ENCODE assay signal across 8 cellular contexts in genomic region chr3:141360888-141361598, GRCh38. TPM values are rescaled to one million over a fixed set of nuclear protein-coding genes. Genes with fewer than 3 reads are reported as not detected.
DNase-seq lines count a peak whose midpoint lies in the region; ATAC-seq, FAIRE-seq and TF ChIP-seq lines count a peak whose summit lies in the region.

No MANE protein-coding gene starts in this region.

- H3K27me3 ChIP-seq in ovary = no peaks in the 10 kb centered on the region

- DNase-seq in activated CD8-positive, alpha-beta memory T cell treated with anti-CD3 and anti-CD28 coated beads, Interleukin-2, amount 10 ng/mL, durations not matched to agents 7 days and 5 days = no peak
- no peak for DNase-seq in activated CD8-positive, alpha-beta memory T cell treated with anti-CD3 and anti-CD28 coated beads, Interleukin-2, amount 50 U/mL, for 48 hours
- DNase-seq in HEK293T (ENCODE audit: extremely low spot score) (peak; percentile 69), NCI-H2081 (lab: John Stamatoyannopoulos, UW) (peak; percentile 65 to 74), frontal cortex (ENCODE audit: low spot score in 2 of 2) (peak; percentile 46 to 66), ovary (peak in 1 of 5 donors; percentile 31)

- H3K27me3 Mint-ChIP-seq in activated CD8-positive, alpha-beta memory T cell treated with anti-CD3 and anti-CD28 coated beads, Interleukin-2, amount 10 ng/mL, durations not matched to agents 7 days and 5 days = peaks cover 3% of the 10 kb centered on the region

- peak overlapping the region; percentile 75 for H3K27ac Mint-ChIP-seq in activated CD8-positive, alpha-beta memory T cell treated with anti-CD3 and anti-CD28 coated beads, Interleukin-2, amount 10 ng/mL, durations not matched to agents 7 days and 5 days

- no peaks in the 10 kb centered on the region for H3K36me3 ChIP-seq in ovary

- no peak for TF ChIP-seq EP300 in ovary (IDR thresholded peaks at IDR 0.05)

- no peak for TF ChIP-seq POLR2A in ovary (IDR thresholded peaks at IDR 0.05)
- no peak for TF ChIP-seq POLR2A in GM18505 (IDR thresholded peaks at IDR 0.05; ENCODE audit: borderline replicate concordance, extremely low read depth, insufficient read depth, insufficient read length)

- TF ChIP-seq CTCF in WI38 (IDR thresholded peaks at IDR 0.05; ENCODE audit: low read depth, low read length) = peak; percentile 66
- peak; percentile 62 to 85 (median 80) for TF ChIP-seq CTCF in ovary (IDR thresholded peaks at IDR 0.05)

- peaks cover 4% of the 10 kb centered on the region for H3K36me3 Mint-ChIP-seq in activated CD8-positive, alpha-beta memory T cell treated with anti-CD3 and anti-CD28 coated beads, Interleukin-2, amount 10 ng/mL, durations not matched to agents 7 days and 5 days

- no peak for FAIRE-seq in frontal cortex (lab: Jason Lieb, UNC)

- peak overlapping the region; percentile 20; the same call in 1 of the 2 replicates for H3K4me3 ChIP-seq in WI38 (ENCODE audit: low read depth, low read length)
- H3K4me3 ChIP-seq in ovary = no peak overlapping the region

- intact Hi-C loops in ovary (cut with DNase I) = loop anchor here in 2 of 4 donors (2.0 to 5.0 kb wide), 2 partner anchors 91 to 198 kb away; no protein-coding TSS in a partner anchor

- WGBS in ovary, 3 donors = 14 to 20% (median 15%) methylated on average over 6 of the region's 6 CpGs

- peaks cover 2% of the 10 kb centered on the region for H3K9me3 Mint-ChIP-seq in activated CD8-positive, alpha-beta memory T cell treated with anti-CD3 and anti-CD28 coated beads, Interleukin-2, amount 10 ng/mL, durations not matched to agents 7 days and 5 days (ENCODE audit: low read depth)

- H3K4me1 Mint-ChIP-seq in activated CD8-positive, alpha-beta memory T cell treated with anti-CD3 and anti-CD28 coated beads, Interleukin-2, amount 10 ng/mL, durations not matched to agents 7 days and 5 days = peaks cover 11% of the 10 kb centered on the region

- ATAC-seq in activated CD8-positive, alpha-beta memory T cell treated with anti-CD3 and anti-CD28 coated beads, Interleukin-2, amount 10 ng/mL, durations not matched to agents 7 days and 5 days = peak; percentile 84
- ATAC-seq in GM18505 (IDR thresholded peaks at IDR 0.05; ENCODE audit: unreplicated experiment) = no peak

- CTCF ChIA-PET in activated CD8-positive, alpha-beta memory T cell treated with anti-CD3 and anti-CD28 coated beads, Interleukin-2, amount 10 ng/mL, durations not matched to agents 7 days and 5 days (lab: Charles Lee) = interaction anchor here (0.6 to 5.5 kb wide), 52 partner anchors 9 to 223 kb away, joined by 3 to 140 read pairs (median 5); partner anchors contain the start of gene PXYLP1
- CTCF ChIA-PET in HEK293T (lab: Yijun Ruan, JAX) = interaction anchor here (0.6 to 2.3 kb wide), 18 partner anchors 8 to 93 kb away, joined by 3 to 19 read pairs (median 4); no protein-coding TSS in a partner anchor

- no peaks in the 10 kb centered on the region for H3K9me3 ChIP-seq in ovary

- H3K4me1 ChIP-seq in ovary (ENCODE audit: insufficient read depth) = peaks cover 2% of the 10 kb centered on the region

- POLR2A ChIA-PET in HEK293T (lab: Yijun Ruan, JAX) = interaction anchor here (1.0 to 2.4 kb wide), 3 partner anchors 9 to 94 kb away, joined by 3 to 9 read pairs (median 3); no protein-coding TSS in a partner anchor

- H3K27ac ChIP-seq in ovary = no peak overlapping the region

- H3K4me3 Mint-ChIP-seq in activated CD8-positive, alpha-beta memory T cell treated with anti-CD3 and anti-CD28 coated beads, Interleukin-2, amount 10 ng/mL, durations not matched to agents 7 days and 5 days = peak overlapping the region; percentile 63

TF ChIP-seq in HEK293T, 16 proteins besides CTCF, POLR2A, EP300 and RAD21:
- no peak for TF ChIP-seq NFRKB (IDR thresholded peaks at IDR 0.05)
- TF ChIP-seq FOXK2 (IDR thresholded peaks at IDR 0.05) = no peak
- no peak for TF ChIP-seq SP1 (IDR thresholded peaks at IDR 0.05)
- no peak for TF ChIP-seq ZNF384 (IDR thresholded peaks at IDR 0.05)
- no peak for TF ChIP-seq FOXA1 (IDR thresholded peaks at IDR 0.05)
- TF ChIP-seq BHLHE40 (IDR thresholded peaks at IDR 0.05; ENCODE audit: borderline replicate concordance) = no peak
- no peak for TF ChIP-seq TARDBP (IDR thresholded peaks at IDR 0.05)
- no peak for TF ChIP-seq FOXM1 (IDR thresholded peaks at IDR 0.05; ENCODE audit: borderline replicate concordance)
- TF ChIP-seq ARNT (IDR thresholded peaks at IDR 0.05) = no peak
- no peak for TF ChIP-seq SUZ12 (IDR thresholded peaks at IDR 0.05)
- TF ChIP-seq CTBP1 (IDR thresholded peaks at IDR 0.05; ENCODE audit: borderline replicate concordance) = no peak
- TF ChIP-seq HDGF (IDR thresholded peaks at IDR 0.05; ENCODE audit: borderline replicate concordance) = no peak

RNA-seq across cellular contexts. Expression of gene ZBTB38, which starts 7.3 kb away (rescaled TPM):
- total RNA-seq in activated CD8-positive, alpha-beta memory T cell treated with anti-CD3 and anti-CD28 coated beads, Interleukin-2, amount 10 ng/mL, durations not matched to agents 7 days and 5 days = 10 to 100 TPM; 42.5 to 49.4 TPM
- total RNA-seq in frontal cortex (149 TPM), ovary (100 to 1,000 TPM in 2 of 7 donors, 10 to 100 TPM in 5; 77.5 to 125 (median 84.4) TPM)
- polyA plus RNA-seq in ovary = 10 to 100 TPM; 23.2 to 43.0 TPM

Comparison
In these comparisons a context has a peak if more than half of its experiments do, and no peak if none do; other contexts are left out.
1. DNase-seq: peak in HEK293T (single experiment), NCI-H2081 (2 of 2) and frontal cortex (2 of 2); none in activated CD8-positive, alpha-beta memory T cell treated with anti-CD3 and anti-CD28 coated beads, Interleukin-2, amount 10 ng/mL, durations not matched to agents 7 days and 5 days (single experiment) and activated CD8-positive, alpha-beta memory T cell treated with anti-CD3 and anti-CD28 coated beads, Interleukin-2, amount 50 U/mL, for 48 hours (single experiment).